8 cellular contexts compared by ENCODE assay signal in genomic region chr7:42931834-42932651, GRCh38. TPM values are rescaled to one million over a fixed set of nuclear protein-coding genes. Genes with fewer than 3 reads are reported as not detected.
DNase-seq lines count a peak whose midpoint lies in the region; ATAC-seq and TF ChIP-seq lines count a peak whose summit lies in the region.

Gene MRPL32 (plus strand): TSS chr7:42932376. CDS start chr7:42932387, 11 bp downstream.
Gene PSMA2 (minus strand): TSS chr7:42932174. CDS start chr7:42932158, 16 bp downstream.

- no peaks in the 10 kb centered on the region for H3K9me3 ChIP-seq in mononuclear cell (ENCODE audit: low read depth, low read length)

- TF ChIP-seq CTCF in epithelial cell of esophagus (IDR thresholded peaks at IDR 0.05; ENCODE audit: insufficient read depth, low read depth, low read length, missing control alignments), result no peak

- H3K27ac Mint-ChIP-seq in IgD-negative memory B cell, result peak within 1 kb of the TSS; percentile 58 to 97 (median 84)

- H3K4me1 Mint-ChIP-seq in IgD-negative memory B cell, result peaks cover 28 to 49% (median 46%) of the 10 kb centered on the region in 3 donors

- H3K27me3 ChIP-seq in mononuclear cell (ENCODE audit: insufficient read depth, low read length), result no peaks in the 10 kb centered on the region

- peak; percentile 99 for ATAC-seq in GM21529 (IDR thresholded peaks at IDR 0.05; ENCODE audit: unreplicated experiment)

- peak; percentile 99 for DNase-seq in DMS 273 treated with DMSO at 0.1 percent for 48 hours (lab: John Stamatoyannopoulos, UW)
- peak; percentile 82 for DNase-seq in OCI-M2 (lab: John Stamatoyannopoulos, UW; ENCODE audit: unreplicated experiment)
- peak; percentile 91 for DNase-seq in activated T-cell treated with anti-CD3 and anti-CD28 coated beads for 4 hours
- DNase-seq in epithelial cell of esophagus (ENCODE audit: low read depth), result peak; percentile 98
- DNase-seq in stimulated activated CD8-positive, alpha-beta memory T cell treated with anti-CD3 and anti-CD28 coated beads, Interleukin-4, amount 100 ng/mL, for 1 hour (ENCODE audit: low read depth in 2 of 2, low spot score in 1 of 2), result peak; percentile 74 to 88

- H3K4me3 Mint-ChIP-seq in IgD-negative memory B cell, result peak within 1 kb of the TSS; percentile 92 to 99 (median 96)

- H3K9me3 Mint-ChIP-seq in IgD-negative memory B cell, result no peaks in the 10 kb centered on the region

- peaks cover 38% of the 10 kb centered on the region for H3K4me1 ChIP-seq in mononuclear cell (ENCODE audit: insufficient read depth, low read length)

- H3K27me3 Mint-ChIP-seq in IgD-negative memory B cell, result no peaks in the 10 kb centered on the region

- no peaks in the 10 kb centered on the region for H3K36me3 Mint-ChIP-seq in IgD-negative memory B cell

- peak within 1 kb of the TSS; percentile 88 for H3K4me3 ChIP-seq in epithelial cell of esophagus (ENCODE audit: low read length)
- H3K4me3 ChIP-seq in mononuclear cell (ENCODE audit: low read length), result peak within 1 kb of the TSS; percentile 95

RNA-seq across cellular contexts. Expression of gene MRPL32, which starts in this region (rescaled TPM):
- 44.2 TPM for polyA plus RNA-seq in IgD-negative memory B cell
- total RNA-seq in mononuclear cell, result 38.4 TPM

RNA-seq across cellular contexts. Expression of gene PSMA2, which starts in this region (rescaled TPM):
- 168 TPM for polyA plus RNA-seq in IgD-negative memory B cell
- 58.4 TPM for total RNA-seq in mononuclear cell

Comparison
In these comparisons a context has a peak if more than half of its experiments do, and no peak if none do; other contexts are left out.
1. Peak in every context shown above with its lines: DNase-seq, ATAC-seq and H3K4me3 ChIP-seq.